Comparison of ENCODE assay signal across 8 cellular contexts in the genomic region with DNA sequence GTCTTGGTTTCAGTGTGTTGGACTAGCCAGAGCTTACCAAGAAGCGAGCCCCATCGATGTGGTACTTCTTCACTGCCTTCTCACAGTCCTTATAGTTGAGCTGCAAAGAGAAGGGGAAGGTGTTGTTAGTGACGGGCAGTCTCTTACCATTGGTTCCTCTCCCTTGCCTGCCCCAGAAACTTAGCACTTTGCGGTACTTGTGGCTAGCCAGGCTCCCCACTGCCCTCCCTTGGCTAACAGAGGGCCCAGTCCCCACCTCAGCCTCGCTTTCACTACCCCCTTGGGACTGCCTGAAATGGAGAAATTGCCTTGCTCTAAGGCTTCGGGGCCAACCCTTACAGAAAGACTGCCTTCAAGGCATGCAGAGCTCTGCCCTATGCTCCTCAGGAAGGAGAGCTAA. TPM values are rescaled to one million over a fixed set of nuclear protein-coding genes. Genes with fewer than 3 reads are reported as not detected.
A peak's percentile ranks its signal among the peaks of the same experiment; 100 is the strongest.
DNase-seq lines count a peak whose midpoint lies in the region; ATAC-seq and TF ChIP-seq lines count a peak whose summit lies in the region.

No MANE protein-coding gene starts in this region.

- no peaks in the 10 kb centered on the region for H3K9me3 ChIP-seq in gastrocnemius medialis
- H3K9me3 ChIP-seq in MM.1S (replicated peaks; ENCODE audit: insufficient read depth, low read length), result no peaks in the 10 kb centered on the region

- H3K27ac ChIP-seq in gastrocnemius medialis, result no peak overlapping the region
- no peak overlapping the region for H3K27ac ChIP-seq in MM.1S (ENCODE audit: low read length)

- H3K27ac Mint-ChIP-seq in activated T-helper 1 cell treated with anti-CD3 and anti-CD28 coated beads, Interleukin-12 subunit alpha, Interleukin-12 subunit beta, Interleukin-2, Interleukin-4 antibody, amounts not matched to agents 30 ng/mL and 10 ng/mL and 1 ng/mL, durations not matched to agents 14 hours and 24 hours and 36 hours, result peak overlapping the region; percentile 87

- H3K4me1 ChIP-seq in gastrocnemius medialis (peaks cover 0 to 3% of the 10 kb centered on the region in 2 donors), MM.1S (ENCODE audit: low read length) (peaks cover 20% of the 10 kb centered on the region)

- CTCF ChIA-PET in GM10248 (lab: Yijun Ruan, JAX), result interaction anchor here (0.9 to 7.4 kb wide), 12 partner anchors 10 to 55 kb away, joined by 3 to 47 read pairs (median 6); no protein-coding TSS in a partner anchor

- ATAC-seq in GM19467 (IDR thresholded peaks at IDR 0.05; ENCODE audit: unreplicated experiment) (peak; percentile 79), HG03442 (IDR thresholded peaks at IDR 0.05; ENCODE audit: unreplicated experiment) (peak; percentile 81), gastrocnemius medialis (no peak)

- peaks cover 79% of the 10 kb centered on the region for H3K4me1 Mint-ChIP-seq in activated T-helper 1 cell treated with anti-CD3 and anti-CD28 coated beads, Interleukin-12 subunit alpha, Interleukin-12 subunit beta, Interleukin-2, Interleukin-4 antibody, amounts not matched to agents 30 ng/mL and 10 ng/mL and 1 ng/mL, durations not matched to agents 14 hours and 24 hours and 36 hours (ENCODE audit: low read depth)

- no peaks in the 10 kb centered on the region for H3K27me3 ChIP-seq in gastrocnemius medialis
- no peaks in the 10 kb centered on the region for H3K27me3 ChIP-seq in MM.1S (replicated peaks; ENCODE audit: insufficient read depth, low read length)

- H3K9me3 Mint-ChIP-seq in activated T-helper 1 cell treated with anti-CD3 and anti-CD28 coated beads, Interleukin-12 subunit alpha, Interleukin-12 subunit beta, Interleukin-2, Interleukin-4 antibody, amounts not matched to agents 30 ng/mL and 10 ng/mL and 1 ng/mL, durations not matched to agents 14 hours and 24 hours and 36 hours, result no peaks in the 10 kb centered on the region

- TF ChIP-seq POLR2A in gastrocnemius medialis (IDR thresholded peaks at IDR 0.05), result no peak

- H4K20me1 ChIP-seq in MM.1S (ENCODE audit: insufficient read depth, low read length), result peaks cover 3% of the 10 kb centered on the region; the same call in 1 of the 2 replicates

- no peak overlapping the region for H3K9ac ChIP-seq in MM.1S (ENCODE audit: low read length)

- H3K9me2 ChIP-seq in MM.1S (replicated peaks; ENCODE audit: insufficient read depth, low read length), result no peaks in the 10 kb centered on the region

- no peak overlapping the region for H3K4me3 ChIP-seq in gastrocnemius medialis
- no peak overlapping the region for H3K4me3 ChIP-seq in MM.1S (ENCODE audit: low read length)

- H3K4me2 ChIP-seq in MM.1S (ENCODE audit: low read depth, low read length), result no peak overlapping the region

- POLR2A ChIA-PET in GM10248 (lab: Yijun Ruan, JAX), result interaction anchor here (0.8 kb wide), 1 partner anchor 10 kb away, joined by 4 read pairs; no protein-coding TSS in a partner anchor

- H2AFZ ChIP-seq in MM.1S (ENCODE audit: low read length), result no peak overlapping the region

- no peaks in the 10 kb centered on the region for H3K27me3 Mint-ChIP-seq in activated T-helper 1 cell treated with anti-CD3 and anti-CD28 coated beads, Interleukin-12 subunit alpha, Interleukin-12 subunit beta, Interleukin-2, Interleukin-4 antibody, amounts not matched to agents 30 ng/mL and 10 ng/mL and 1 ng/mL, durations not matched to agents 14 hours and 24 hours and 36 hours (ENCODE audit: insufficient read depth)

- peak overlapping the region; percentile 99 for H3K4me3 Mint-ChIP-seq in activated T-helper 1 cell treated with anti-CD3 and anti-CD28 coated beads, Interleukin-12 subunit alpha, Interleukin-12 subunit beta, Interleukin-2, Interleukin-4 antibody, amounts not matched to agents 30 ng/mL and 10 ng/mL and 1 ng/mL, durations not matched to agents 14 hours and 24 hours and 36 hours

- TF ChIP-seq CTCF in GM10248 (IDR thresholded peaks at IDR 0.05; ENCODE audit: control extremely low read depth, extremely low read depth, low read depth, missing control alignments) (peak; percentile 8), gastrocnemius medialis (IDR thresholded peaks at IDR 0.05 in 4 of 5, conservative IDR thresholded peaks at IDR 0.05 in 1 of 5) (no peak), MM.1S (IDR thresholded peaks at IDR 0.05; ENCODE audit: low read length) (no peak)

- intact Hi-C loops in activated T-helper 1 cell treated with anti-CD3 and anti-CD28 coated beads, Interleukin-12 subunit alpha, Interleukin-12 subunit beta, Interleukin-2, Interleukin-4 antibody, amounts not matched to agents 30 ng/mL and 10 ng/mL and 1 ng/mL, durations not matched to agents 14 hours and 24 hours and 36 hours (cut with micrococcal nuclease), result loop anchor here (1.0 to 10.0 kb wide), 4 partner anchors 14 to 1712 kb away; a partner anchor contains a TSS
- intact Hi-C loops in gastrocnemius medialis (cut with DNase I; ENCODE audit: low total_unique reads), result no loop called here

- in situ Hi-C loops in gastrocnemius medialis (cut with MboI; ENCODE audit: low sequenced_read_pairs in 4 of 4), result no loop called here

- H3K36me3 Mint-ChIP-seq in activated T-helper 1 cell treated with anti-CD3 and anti-CD28 coated beads, Interleukin-12 subunit alpha, Interleukin-12 subunit beta, Interleukin-2, Interleukin-4 antibody, amounts not matched to agents 30 ng/mL and 10 ng/mL and 1 ng/mL, durations not matched to agents 14 hours and 24 hours and 36 hours (ENCODE audit: low read depth), result peaks cover 84% of the 10 kb centered on the region

- DNase-seq in GM10248 (ENCODE audit: extremely low spot score) (peak; percentile 71), gastrocnemius medialis (peak; percentile 29 to 37), OCI-M2 (lab: John Stamatoyannopoulos, UW; ENCODE audit: unreplicated experiment) (no peak), kidney glomerular epithelial cell (lab: John Stamatoyannopoulos, UW) (no peak), MM.1S (no peak)
- no peak for DNase-seq in activated T-helper 1 cell treated with anti-CD3 and anti-CD28 coated beads, Interleukin-12 subunit alpha, Interleukin-12 subunit beta, Interleukin-2, Interleukin-4 antibody, amounts not matched to agents 30 ng/mL and 10 ng/mL and 1 ng/mL, durations not matched to agents 14 hours and 24 hours and 36 hours (ENCODE audit: low spot score)

- no peaks in the 10 kb centered on the region for H3K36me3 ChIP-seq in gastrocnemius medialis
- peaks cover 27% of the 10 kb centered on the region for H3K36me3 ChIP-seq in MM.1S (replicated peaks; ENCODE audit: insufficient read depth, low read length)

- peaks cover 99% of the 10 kb centered on the region for H3K79me2 ChIP-seq in MM.1S (ENCODE audit: low read length)

- H3F3A ChIP-seq in MM.1S (ENCODE audit: insufficient read depth, low read length), result no peaks in the 10 kb centered on the region

RNA-seq across cellular contexts. Expression of a gene that starts 4.3 kb away (rescaled TPM):
- 350 and 351 TPM in 2 replicates for total RNA-seq in activated T-helper 1 cell treated with anti-CD3 and anti-CD28 coated beads, Interleukin-12 subunit alpha, Interleukin-12 subunit beta, Interleukin-2, Interleukin-4 antibody, amounts not matched to agents 30 ng/mL and 10 ng/mL and 1 ng/mL, durations not matched to agents 14 hours and 24 hours and 36 hours
- total RNA-seq in gastrocnemius medialis, result 1 to 10 TPM; 1.9 to 3.2 (median 2.3) TPM

Comparison
In these comparisons a context has a peak if more than half of its experiments do, and no peak if none do; other contexts are left out.
1. DNase-seq: peak in GM10248 (single experiment) and gastrocnemius medialis (2 of 2); none in activated T-helper 1 cell treated with anti-CD3 and anti-CD28 coated beads, Interleukin-12 subunit alpha, Interleukin-12 subunit beta, Interleukin-2, Interleukin-4 antibody, amounts not matched to agents 30 ng/mL and 10 ng/mL and 1 ng/mL, durations not matched to agents 14 hours and 24 hours and 36 hours (single experiment), OCI-M2 (single experiment), kidney glomerular epithelial cell (single experiment) and MM.1S (single experiment).
2. ATAC-seq: peak in GM19467 (single experiment) and HG03442 (single experiment); none in gastrocnemius medialis (0 of 2).
3. RNA of a gene that starts 4.3 kb away (total RNA-seq): 350 to 351 TPM in activated T-helper 1 cell treated with anti-CD3 and anti-CD28 coated beads, Interleukin-12 subunit alpha, Interleukin-12 subunit beta, Interleukin-2, Interleukin-4 antibody, amounts not matched to agents 30 ng/mL and 10 ng/mL and 1 ng/mL, durations not matched to agents 14 hours and 24 hours and 36 hours; 1.9 to 3.2 TPM in gastrocnemius medialis; every median in the first group is over 10 times any median in the second.